ENCODE assay signal across 16 cellular contexts in genomic region chr2:105361132-105361889, GRCh38. TPM values are rescaled to one million over a fixed set of nuclear protein-coding genes. Genes with fewer than 3 reads are reported as not detected.
A peak's percentile ranks its signal among the peaks of the same experiment; 100 is the strongest.
DNase-seq lines count a peak whose midpoint lies in the region; ATAC-seq and TF ChIP-seq lines count a peak whose summit lies in the region.
"Had no signal": no experiment of that assay in that cellular context is flagged by ENCODE, and none has a peak within 500 bp of the region (broad histone marks: within the 10 kb centered on the region; RNA-seq: fewer than 3 reads in every experiment).

No MANE protein-coding gene starts in this region.

- H3K9me3 ChIP-seq in DND-41 (ENCODE audit: insufficient read depth, low read length, severe bottlenecking) (peaks cover 3% of the 10 kb centered on the region), mesodermal cell (ENCODE audit: control insufficient read depth, low read length) (no peaks in the 10 kb centered on the region), spleen (peaks cover 3 to 21% (median 19%) of the 10 kb centered on the region in 8 donors)
- H3K9me3 ChIP-seq: SJCRH30 had no signal

- H3K4me1 ChIP-seq in DND-41 (ENCODE audit: insufficient read depth, low read length) = peaks cover 13% of the 10 kb centered on the region
- no peaks in the 10 kb centered on the region for H3K4me1 ChIP-seq in mesodermal cell (ENCODE audit: control insufficient read depth, insufficient read depth, low read length, poor library complexity, severe bottlenecking)
- peaks cover 0 to 11% (median 0%) of the 10 kb centered on the region in 6 donors for H3K4me1 ChIP-seq in spleen
- H3K4me1 ChIP-seq: SJCRH30 had no signal

- no peaks in the 10 kb centered on the region; the same call in 1 of the 2 replicates for H4K20me1 ChIP-seq in DND-41 (ENCODE audit: insufficient read depth, low read length)

- no peak for TF ChIP-seq POLR2A in spleen (IDR thresholded peaks at IDR 0.05)

- H3K36me3 Mint-ChIP-seq in activated CD8-positive, alpha-beta T cell treated with anti-CD3 and anti-CD28 coated beads, Interleukin-2, amount 10 ng/mL, durations not matched to agents 7 days and 5 days (ENCODE audit: low read depth) = peaks cover 34% of the 10 kb centered on the region

- no peak overlapping the region for H3K4me3 Mint-ChIP-seq in activated CD8-positive, alpha-beta T cell treated with anti-CD3 and anti-CD28 coated beads, Interleukin-2, amount 10 ng/mL, durations not matched to agents 7 days and 5 days
- H3K4me3 Mint-ChIP-seq: H9 had no signal

- peak overlapping the region; percentile 11 for H3K4me2 ChIP-seq in DND-41 (ENCODE audit: insufficient read depth, low read length)

- no peak overlapping the region for H2AFZ ChIP-seq in DND-41 (ENCODE audit: low read depth, low read length)

- DNase-seq in DND-41 (peak; percentile 64), NAMALWA (ENCODE audit: low spot score) (peak; percentile 6), NCI-H524 treated with DMSO at 0.1 percent for 48 hours (lab: John Stamatoyannopoulos, UW) (no peak), NCI-H446 treated with DMSO at 0.1 percent for 48 hours (lab: John Stamatoyannopoulos, UW) (no peak), spleen (no peak), omental fat pad (ENCODE audit: low spot score) (no peak)
- peak; percentile 52 for DNase-seq in activated CD8-positive, alpha-beta T cell treated with anti-CD3 and anti-CD28 coated beads, Interleukin-2, amount 10 ng/mL, durations not matched to agents 7 days and 5 days
- DNase-seq: anterior cingulate cortex, DMS79 treated with DMSO at 0.1 percent for 48 hours, H9, midbrain, NCI-H1417, NCI-H2227 treated with DMSO at 0.1 percent for 48 hours, SJCRH30 had no signal

- H3K4me1 Mint-ChIP-seq in activated CD8-positive, alpha-beta T cell treated with anti-CD3 and anti-CD28 coated beads, Interleukin-2, amount 10 ng/mL, durations not matched to agents 7 days and 5 days (ENCODE audit: low read depth) = peaks cover 29% of the 10 kb centered on the region
- H3K4me1 Mint-ChIP-seq: H9 had no signal

- H3K27ac ChIP-seq in DND-41 (ENCODE audit: low read length) (peak overlapping the region; percentile 47), mesodermal cell (ENCODE audit: low read depth, low read length, severe bottlenecking) (peak overlapping the region; percentile 16), spleen (no peak overlapping the region)
- H3K27ac ChIP-seq: epithelial cell of prostate, SJCRH30 had no signal

- H3K36me3 ChIP-seq in DND-41 (ENCODE audit: insufficient read depth, low read length) (peaks cover 20% of the 10 kb centered on the region), mesodermal cell (ENCODE audit: control insufficient read depth, insufficient read depth, low read length) (peaks cover 72% of the 10 kb centered on the region), spleen (peaks cover 0 to 88% (median 35%) of the 10 kb centered on the region in 6 donors)

- CTCF ChIA-PET in activated CD8-positive, alpha-beta T cell treated with anti-CD3 and anti-CD28 coated beads, Interleukin-2, amount 10 ng/mL, durations not matched to agents 7 days and 5 days (lab: Charles Lee) = interaction anchor here (1.3 to 1.7 kb wide), 2 partner anchors 16 to 73 kb away, joined by 4 to 7 read pairs; no protein-coding TSS in a partner anchor

- H3K27me3 ChIP-seq in DND-41 (ENCODE audit: insufficient read depth, low read length, poor library complexity) (no peaks in the 10 kb centered on the region), spleen (replicated peaks in 1 of 7) (no peaks in the 10 kb centered on the region)
- H3K27me3 ChIP-seq: SJCRH30 had no signal

- H3K9ac ChIP-seq in DND-41 (ENCODE audit: low read depth, low read length) = no peak overlapping the region

- intact Hi-C loops in spleen (cut with DNase I; ENCODE audit: low total_unique reads) = no loop called here

- no peaks in the 10 kb centered on the region for H3K79me2 ChIP-seq in DND-41 (ENCODE audit: insufficient read depth, low read length)

- H3K27ac Mint-ChIP-seq in activated CD8-positive, alpha-beta T cell treated with anti-CD3 and anti-CD28 coated beads, Interleukin-2, amount 10 ng/mL, durations not matched to agents 7 days and 5 days = peak overlapping the region; percentile 37

- H3K4me3 ChIP-seq in DND-41 (ENCODE audit: low read depth in 1 of 2, low read length in 2 of 2) (no peak overlapping the region), mesodermal cell (ENCODE audit: extremely low read depth, insufficient read depth, low read length, poor library complexity, severe bottlenecking) (no peak overlapping the region), spleen (no peak overlapping the region)
- H3K4me3 ChIP-seq: SJCRH30 had no signal

- H3K9me3 Mint-ChIP-seq in activated CD8-positive, alpha-beta T cell treated with anti-CD3 and anti-CD28 coated beads, Interleukin-2, amount 10 ng/mL, durations not matched to agents 7 days and 5 days (ENCODE audit: insufficient read depth) = peaks cover 5% of the 10 kb centered on the region
- H3K9me3 Mint-ChIP-seq: H9 had no signal

- no peaks in the 10 kb centered on the region for H3K27me3 Mint-ChIP-seq in activated CD8-positive, alpha-beta T cell treated with anti-CD3 and anti-CD28 coated beads, Interleukin-2, amount 10 ng/mL, durations not matched to agents 7 days and 5 days (ENCODE audit: low read depth)

- WGBS in mesodermal cell (ENCODE audit: insufficient coverage in 2 of 2), 2 experiments = 84 to 89% methylated on average over 11 of the region's 11 CpGs
- 33 to 45% (median 39%) methylated on average over 11 of the region's 11 CpGs for WGBS in spleen, 5 donors

- TF ChIP-seq CTCF in DND-41 (IDR thresholded peaks at IDR 0.05; ENCODE audit: borderline replicate concordance, extremely low read depth, low read length, poor library complexity, severe bottlenecking) = no peak
- TF ChIP-seq CTCF in spleen (IDR thresholded peaks at IDR 0.05 in 8 of 11, conservative IDR thresholded peaks at IDR 0.05 in 3 of 11) = no peak
- TF ChIP-seq CTCF in omental fat pad (IDR thresholded peaks at IDR 0.05) = no peak

- ATAC-seq in DND-41 (ENCODE audit: insufficient read depth, low read depth) = peak; percentile 88
- ATAC-seq in activated CD8-positive, alpha-beta T cell treated with anti-CD3 and anti-CD28 coated beads, Interleukin-2, amount 10 ng/mL, durations not matched to agents 7 days and 5 days = peak; percentile 66
- ATAC-seq in omental fat pad (ENCODE audit: low FRiP score) = no peak

- POLR2A ChIA-PET in activated CD8-positive, alpha-beta T cell treated with anti-CD3 and anti-CD28 coated beads, Interleukin-2, amount 10 ng/mL, durations not matched to agents 7 days and 5 days (lab: Charles Lee) = no interaction called here

RNA-seq across cellular contexts. Expression of gene C2orf49, which starts 24.0 kb away (rescaled TPM):
- 10 to 100 TPM; 19.6 to 19.8 TPM for total RNA-seq in activated CD8-positive, alpha-beta T cell treated with anti-CD3 and anti-CD28 coated beads, Interleukin-2, amount 10 ng/mL, durations not matched to agents 7 days and 5 days
- 19.5 TPM for polyA plus RNA-seq in mesodermal cell (2013, experiment 1 of 2)
- 24.8 TPM for polyA plus RNA-seq in mesodermal cell (2013, experiment 2 of 2)
- total RNA-seq in spleen (10 to 100 TPM; 13.7 to 33.7 (median 18.3) TPM), omental fat pad (10 to 100 TPM; 14.3 to 18.3 (median 15.9) TPM)
- 1 to 10 TPM; 4.3 to 6.7 (median 6.4) TPM for polyA plus RNA-seq in spleen

RNA-seq across cellular contexts. Expression of gene TGFBRAP1, which starts 31.8 kb away (rescaled TPM):
- total RNA-seq in activated CD8-positive, alpha-beta T cell treated with anti-CD3 and anti-CD28 coated beads, Interleukin-2, amount 10 ng/mL, durations not matched to agents 7 days and 5 days = 10 to 100 TPM; 16.4 to 16.6 TPM
- 9.5 TPM for polyA plus RNA-seq in mesodermal cell (2013, experiment 1 of 2)
- polyA plus RNA-seq in mesodermal cell (2013, experiment 2 of 2) = 8.0 TPM
- total RNA-seq in spleen (10 to 100 TPM; 19.2 to 32.7 (median 24.0) TPM), omental fat pad (10 to 100 TPM; 20.6 to 29.2 (median 25.7) TPM)
- polyA plus RNA-seq in spleen = 1 to 10 TPM; 4.6 to 7.1 (median 4.7) TPM

RNA-seq across cellular contexts. Expression of gene FHL2, which starts 37.5 kb away (rescaled TPM):
- 1 to 10 TPM; 1.9 to 2.2 TPM for total RNA-seq in activated CD8-positive, alpha-beta T cell treated with anti-CD3 and anti-CD28 coated beads, Interleukin-2, amount 10 ng/mL, durations not matched to agents 7 days and 5 days
- 16.8 TPM for polyA plus RNA-seq in mesodermal cell (2013, experiment 1 of 2)
- 15.6 TPM for polyA plus RNA-seq in mesodermal cell (2013, experiment 2 of 2)
- total RNA-seq in spleen (10 to 100 TPM; 16.1 to 27.4 (median 21.4) TPM), omental fat pad (10 to 100 TPM; 23.3 to 88.3 (median 33.6) TPM)
- polyA plus RNA-seq in spleen = 10 to 100 TPM in 1 of 3 donors, 1 to 10 TPM in 2; 6.8 to 12.2 (median 8.8) TPM

Comparison
In these comparisons a context has a peak if more than half of its experiments do, and no peak if none do; other contexts are left out.
1. DNase-seq: peak in DND-41 (single experiment), NAMALWA (single experiment) and activated CD8-positive, alpha-beta T cell treated with anti-CD3 and anti-CD28 coated beads, Interleukin-2, amount 10 ng/mL, durations not matched to agents 7 days and 5 days (single experiment); none in NCI-H524 treated with DMSO at 0.1 percent for 48 hours (single experiment), NCI-H446 treated with DMSO at 0.1 percent for 48 hours (single experiment), spleen (single experiment) and omental fat pad (single experiment).
2. H3K27ac ChIP-seq: peak in DND-41 (single experiment) and mesodermal cell (single experiment); none in spleen (0 of 8).
3. RNA of gene FHL2, which starts 37.5 kb away (total RNA-seq): 23.3 to 88.3 TPM in omental fat pad and 16.1 to 27.4 TPM in spleen; 1.9 to 2.2 TPM in activated CD8-positive, alpha-beta T cell treated with anti-CD3 and anti-CD28 coated beads, Interleukin-2, amount 10 ng/mL, durations not matched to agents 7 days and 5 days; every median in the first group is over 4 times any median in the second.